In the genomic region with DNA sequence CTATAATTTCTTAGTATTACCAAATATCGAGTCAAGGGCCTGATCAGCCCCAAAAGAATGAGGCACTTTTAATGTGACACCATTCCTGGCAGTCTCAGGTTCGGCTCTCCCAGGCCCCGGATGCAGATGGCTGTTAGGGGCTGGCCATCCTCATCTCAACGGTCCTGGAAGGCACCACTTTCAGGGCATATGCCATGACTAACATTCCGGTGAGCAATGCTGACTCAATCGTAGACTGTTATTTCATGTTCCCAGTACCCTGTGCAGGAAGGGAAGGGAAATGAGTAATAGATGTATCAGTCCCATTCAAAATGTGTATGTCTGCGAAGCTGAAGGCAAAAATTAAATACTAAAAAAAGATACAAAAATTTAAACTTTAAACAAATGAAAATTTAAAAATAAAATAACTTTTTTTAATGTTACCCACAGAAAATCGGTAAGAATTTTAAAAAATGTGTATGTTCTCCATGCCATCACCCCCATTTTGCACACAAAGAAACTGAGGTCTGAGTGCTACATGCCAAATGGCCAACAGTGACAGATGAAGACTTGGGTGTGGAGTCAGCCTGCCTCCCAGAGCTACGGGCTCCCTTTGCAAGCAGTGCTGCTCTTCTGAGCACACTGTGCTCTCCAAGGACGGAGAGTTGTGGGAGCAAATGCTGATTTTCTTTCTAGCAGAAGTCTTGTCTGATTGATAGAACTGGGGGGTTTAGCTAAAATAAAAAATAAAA, we compare ENCODE assay signal across 8 cellular contexts.
DNase-seq lines count a peak whose midpoint lies in the region; ATAC-seq lines count a peak whose summit lies in the region.

No MANE protein-coding gene starts in this region.

- H3K27ac Mint-ChIP-seq in activated T-helper 1 cell treated with anti-CD3 and anti-CD28 coated beads, Interleukin-12 subunit alpha, Interleukin-12 subunit beta, Interleukin-2, Interleukin-4 antibody, amounts not matched to agents 30 ng/mL and 10 ng/mL and 1 ng/mL, durations not matched to agents 14 hours and 24 hours and 36 hours = peak overlapping the region; percentile 80

- ATAC-seq in GM19395 (IDR thresholded peaks at IDR 0.05; ENCODE audit: unreplicated experiment) = no peak

- H3K4me3 Mint-ChIP-seq in activated T-helper 1 cell treated with anti-CD3 and anti-CD28 coated beads, Interleukin-12 subunit alpha, Interleukin-12 subunit beta, Interleukin-2, Interleukin-4 antibody, amounts not matched to agents 30 ng/mL and 10 ng/mL and 1 ng/mL, durations not matched to agents 14 hours and 24 hours and 36 hours = peak overlapping the region; percentile 57

- peaks cover 28% of the 10 kb centered on the region for H3K4me1 ChIP-seq in mesodermal cell (ENCODE audit: control insufficient read depth, insufficient read depth, low read length, poor library complexity, severe bottlenecking)

- intact Hi-C loops in activated T-helper 1 cell treated with anti-CD3 and anti-CD28 coated beads, Interleukin-12 subunit alpha, Interleukin-12 subunit beta, Interleukin-2, Interleukin-4 antibody, amounts not matched to agents 30 ng/mL and 10 ng/mL and 1 ng/mL, durations not matched to agents 14 hours and 24 hours and 36 hours (cut with micrococcal nuclease) = loop anchor here (1.0 to 5.0 kb wide), 5 partner anchors 32 to 714 kb away; partner anchors contain the start of genes KDM4C and UHRF2

- H3K4me1 Mint-ChIP-seq in activated T-helper 1 cell treated with anti-CD3 and anti-CD28 coated beads, Interleukin-12 subunit alpha, Interleukin-12 subunit beta, Interleukin-2, Interleukin-4 antibody, amounts not matched to agents 30 ng/mL and 10 ng/mL and 1 ng/mL, durations not matched to agents 14 hours and 24 hours and 36 hours (ENCODE audit: low read depth) = peaks cover 26% of the 10 kb centered on the region

- H3K9me3 ChIP-seq in mesodermal cell (ENCODE audit: control insufficient read depth, low read length) = no peaks in the 10 kb centered on the region

- H3K27me3 Mint-ChIP-seq in activated T-helper 1 cell treated with anti-CD3 and anti-CD28 coated beads, Interleukin-12 subunit alpha, Interleukin-12 subunit beta, Interleukin-2, Interleukin-4 antibody, amounts not matched to agents 30 ng/mL and 10 ng/mL and 1 ng/mL, durations not matched to agents 14 hours and 24 hours and 36 hours (ENCODE audit: insufficient read depth) = peaks cover 4% of the 10 kb centered on the region

- DNase-seq in GM04503 (ENCODE audit: low read depth) (peak; percentile 90), HS-27A (ENCODE audit: low read depth) (peak; percentile 90), NCI-H1105 treated with DMSO at 0.1 percent for 48 hours (lab: John Stamatoyannopoulos, UW) (no peak), mucosa of gallbladder (ENCODE audit: low spot score) (no peak), NCI-H2081 treated with DMSO at 0.1 percent for 48 hours (lab: John Stamatoyannopoulos, UW) (no peak)
- peak; percentile 44 for DNase-seq in activated T-helper 1 cell treated with anti-CD3 and anti-CD28 coated beads, Interleukin-12 subunit alpha, Interleukin-12 subunit beta, Interleukin-2, Interleukin-4 antibody, amounts not matched to agents 30 ng/mL and 10 ng/mL and 1 ng/mL, durations not matched to agents 14 hours and 24 hours and 36 hours (ENCODE audit: low spot score)

- peak overlapping the region; percentile 98 for H3K27ac ChIP-seq in mesodermal cell (ENCODE audit: low read depth, low read length, severe bottlenecking)

- H3K4me3 ChIP-seq in mesodermal cell (ENCODE audit: extremely low read depth, insufficient read depth, low read length, poor library complexity, severe bottlenecking) = no peak overlapping the region

- H3K36me3 ChIP-seq in mesodermal cell (ENCODE audit: control insufficient read depth, insufficient read depth, low read length) = no peaks in the 10 kb centered on the region

- H3K36me3 Mint-ChIP-seq in activated T-helper 1 cell treated with anti-CD3 and anti-CD28 coated beads, Interleukin-12 subunit alpha, Interleukin-12 subunit beta, Interleukin-2, Interleukin-4 antibody, amounts not matched to agents 30 ng/mL and 10 ng/mL and 1 ng/mL, durations not matched to agents 14 hours and 24 hours and 36 hours (ENCODE audit: low read depth) = no peaks in the 10 kb centered on the region

- WGBS in mesodermal cell (ENCODE audit: insufficient coverage in 2 of 2), 2 experiments = 45 to 72% methylated on average over 5 to 8 of the region's 10 CpGs

- no peaks in the 10 kb centered on the region for H3K9me3 Mint-ChIP-seq in activated T-helper 1 cell treated with anti-CD3 and anti-CD28 coated beads, Interleukin-12 subunit alpha, Interleukin-12 subunit beta, Interleukin-2, Interleukin-4 antibody, amounts not matched to agents 30 ng/mL and 10 ng/mL and 1 ng/mL, durations not matched to agents 14 hours and 24 hours and 36 hours

Comparison
In these comparisons a context has a peak if more than half of its experiments do, and no peak if none do; other contexts are left out.
1. DNase-seq: peak in GM04503 (single experiment), HS-27A (single experiment) and activated T-helper 1 cell treated with anti-CD3 and anti-CD28 coated beads, Interleukin-12 subunit alpha, Interleukin-12 subunit beta, Interleukin-2, Interleukin-4 antibody, amounts not matched to agents 30 ng/mL and 10 ng/mL and 1 ng/mL, durations not matched to agents 14 hours and 24 hours and 36 hours (single experiment); none in NCI-H1105 treated with DMSO at 0.1 percent for 48 hours (single experiment), mucosa of gallbladder (single experiment) and NCI-H2081 treated with DMSO at 0.1 percent for 48 hours (single experiment).